Comparison of ENCODE assay signal across 8 cellular contexts in the genomic region with DNA sequence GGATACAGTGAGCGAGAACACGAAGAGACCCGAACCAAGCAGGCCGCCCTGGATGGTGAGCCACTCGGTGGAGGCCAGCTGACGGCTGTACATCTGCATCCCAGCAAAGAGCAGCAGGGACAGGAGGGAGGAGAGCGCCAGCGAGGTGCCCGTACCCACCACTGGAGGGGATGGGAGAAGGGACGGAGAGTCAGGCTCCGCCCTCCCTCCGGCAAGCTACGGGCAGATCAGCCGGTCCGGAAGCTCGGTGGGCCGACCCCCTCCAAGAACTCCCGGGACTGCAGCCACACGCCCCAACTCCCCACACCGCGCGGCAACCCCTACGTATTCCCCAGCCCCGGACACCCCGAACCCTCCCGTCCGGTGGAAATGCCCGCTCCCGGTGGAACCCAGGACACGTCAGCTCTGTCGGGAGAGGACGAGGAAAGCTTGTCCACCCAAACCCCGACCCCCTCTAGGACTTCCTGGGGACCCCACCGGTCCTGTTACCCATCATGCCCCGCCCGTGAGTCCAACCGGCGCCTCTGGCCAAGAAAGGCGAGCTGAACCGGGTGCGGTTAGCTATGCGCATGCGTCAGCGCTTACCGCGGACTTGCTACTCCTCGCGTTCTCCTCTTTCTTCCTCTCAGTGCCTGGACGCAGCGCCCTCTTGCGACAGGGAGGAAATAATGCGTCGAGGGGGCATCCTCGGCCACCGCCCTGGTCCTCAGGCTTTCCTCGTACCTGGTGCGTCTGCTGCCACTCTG. TPM values are rescaled to one million over a fixed set of nuclear protein-coding genes. Genes with fewer than 3 reads are reported as not detected.
A peak's percentile ranks its signal among the peaks of the same experiment; 100 is the strongest.
DNase-seq lines count a peak whose midpoint lies in the region; ATAC-seq and TF ChIP-seq lines count a peak whose summit lies in the region.

A gene (minus strand): TSS at position 573 of the 746 bp plus-strand sequence. CDS start 80 bp downstream, at position 493.

- H3K27me3 ChIP-seq in mucosa of stomach (ENCODE audit: control insufficient read depth, insufficient read depth, low read length), result peaks cover 4% of the 10 kb centered on the region

- H3K4me3 ChIP-seq in epithelial cell of proximal tubule (ENCODE audit: low read depth, low read length) (peak within 1 kb of the TSS; percentile 80), mucosa of stomach (ENCODE audit: low read length) (peak within 1 kb of the TSS; percentile 93)

- TF ChIP-seq CTCF in epithelial cell of proximal tubule (conservative IDR thresholded peaks at IDR 0.05; ENCODE audit: low read depth, low read length), result peak; percentile 88

- DNase-seq in DMS153 (lab: John Stamatoyannopoulos, UW) (peak; percentile 97), OCI-M2 (lab: John Stamatoyannopoulos, UW; ENCODE audit: unreplicated experiment) (peak; percentile 76), activated T-cell treated with anti-CD3 and anti-CD28 coated beads for 4 hours (peak; percentile 93), epithelial cell of proximal tubule (ENCODE audit: low read depth) (no peak)
- peak; percentile 86 to 88 for DNase-seq in stimulated activated CD8-positive, alpha-beta memory T cell treated with anti-CD3 and anti-CD28 coated beads, Interleukin-7, amount 100 ng/mL, for 1 hour (ENCODE audit: low read depth in 2 of 2)

- H3K36me3 ChIP-seq in mucosa of stomach (ENCODE audit: control insufficient read depth, insufficient read depth, low read length), result no peaks in the 10 kb centered on the region

- peaks cover 53% of the 10 kb centered on the region for H3K4me1 ChIP-seq in mucosa of stomach (ENCODE audit: control insufficient read depth, insufficient read depth, low read length)

- TF ChIP-seq EP300 in Ishikawa (IDR thresholded peaks at IDR 0.05; ENCODE audit: borderline replicate concordance), result no peak; the same call in 1 of the 2 replicates

- peak; percentile 29; the same call in 1 of the 2 replicates for TF ChIP-seq RAD21 in Ishikawa (IDR thresholded peaks at IDR 0.05; ENCODE audit: low read depth)

- no peaks in the 10 kb centered on the region for H3K9me3 ChIP-seq in mucosa of stomach (ENCODE audit: control insufficient read depth, low read length)

- peak within 1 kb of the TSS; percentile 97 for H3K9ac ChIP-seq in mucosa of stomach (ENCODE audit: low read length)

- ATAC-seq in GM21526 (IDR thresholded peaks at IDR 0.05; ENCODE audit: low FRiP score, unreplicated experiment), result peak; percentile 54

TF ChIP-seq in Ishikawa, 13 proteins besides CTCF, POLR2A, EP300 and RAD21:
- TF ChIP-seq, protein P1, sequence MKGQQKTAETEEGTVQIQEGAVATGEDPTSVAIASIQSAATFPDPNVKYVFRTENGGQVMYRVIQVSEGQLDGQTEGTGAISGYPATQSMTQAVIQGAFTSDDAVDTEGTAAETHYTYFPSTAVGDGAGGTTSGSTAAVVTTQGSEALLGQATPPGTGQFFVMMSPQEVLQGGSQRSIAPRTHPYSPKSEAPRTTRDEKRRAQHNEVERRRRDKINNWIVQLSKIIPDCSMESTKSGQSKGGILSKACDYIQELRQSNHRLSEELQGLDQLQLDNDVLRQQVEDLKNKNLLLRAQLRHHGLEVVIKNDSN (IDR thresholded peaks at IDR 0.05), result no peak
- TF ChIP-seq CEBPB (IDR thresholded peaks at IDR 0.05) (no peak), EGR1 (IDR thresholded peaks at IDR 0.05) (no peak), TCF12 (IDR thresholded peaks at IDR 0.05; ENCODE audit: low read depth) (no peak; the same call in none of the 2 replicates), TEAD4 (IDR thresholded peaks at IDR 0.05) (no peak), TAF1 (IDR thresholded peaks at IDR 0.05; ENCODE audit: low read depth) (peak; percentile 85), YY1 (IDR thresholded peaks at IDR 0.05; ENCODE audit: low read depth) (peak; percentile 45; the same call in 1 of the 2 replicates), ZBTB7A (IDR thresholded peaks at IDR 0.05; ENCODE audit: low read depth) (peak; percentile 80), NFIC (IDR thresholded peaks at IDR 0.05) (peak; percentile 23; the same call in 1 of the 2 replicates), FOXM1 (IDR thresholded peaks at IDR 0.05; ENCODE audit: borderline replicate concordance, low read depth) (no peak), CREB1 (IDR thresholded peaks at IDR 0.05; ENCODE audit: low read depth) (0 out of 2 replicates have a peak, but pooled peaks have one; percentile 15)
- TF ChIP-seq, protein P2, sequence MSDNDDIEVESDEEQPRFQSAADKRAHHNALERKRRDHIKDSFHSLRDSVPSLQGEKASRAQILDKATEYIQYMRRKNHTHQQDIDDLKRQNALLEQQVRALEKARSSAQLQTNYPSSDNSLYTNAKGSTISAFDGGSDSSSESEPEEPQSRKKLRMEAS (IDR thresholded peaks at IDR 0.05), result no peak
- TF ChIP-seq, protein P3, sequence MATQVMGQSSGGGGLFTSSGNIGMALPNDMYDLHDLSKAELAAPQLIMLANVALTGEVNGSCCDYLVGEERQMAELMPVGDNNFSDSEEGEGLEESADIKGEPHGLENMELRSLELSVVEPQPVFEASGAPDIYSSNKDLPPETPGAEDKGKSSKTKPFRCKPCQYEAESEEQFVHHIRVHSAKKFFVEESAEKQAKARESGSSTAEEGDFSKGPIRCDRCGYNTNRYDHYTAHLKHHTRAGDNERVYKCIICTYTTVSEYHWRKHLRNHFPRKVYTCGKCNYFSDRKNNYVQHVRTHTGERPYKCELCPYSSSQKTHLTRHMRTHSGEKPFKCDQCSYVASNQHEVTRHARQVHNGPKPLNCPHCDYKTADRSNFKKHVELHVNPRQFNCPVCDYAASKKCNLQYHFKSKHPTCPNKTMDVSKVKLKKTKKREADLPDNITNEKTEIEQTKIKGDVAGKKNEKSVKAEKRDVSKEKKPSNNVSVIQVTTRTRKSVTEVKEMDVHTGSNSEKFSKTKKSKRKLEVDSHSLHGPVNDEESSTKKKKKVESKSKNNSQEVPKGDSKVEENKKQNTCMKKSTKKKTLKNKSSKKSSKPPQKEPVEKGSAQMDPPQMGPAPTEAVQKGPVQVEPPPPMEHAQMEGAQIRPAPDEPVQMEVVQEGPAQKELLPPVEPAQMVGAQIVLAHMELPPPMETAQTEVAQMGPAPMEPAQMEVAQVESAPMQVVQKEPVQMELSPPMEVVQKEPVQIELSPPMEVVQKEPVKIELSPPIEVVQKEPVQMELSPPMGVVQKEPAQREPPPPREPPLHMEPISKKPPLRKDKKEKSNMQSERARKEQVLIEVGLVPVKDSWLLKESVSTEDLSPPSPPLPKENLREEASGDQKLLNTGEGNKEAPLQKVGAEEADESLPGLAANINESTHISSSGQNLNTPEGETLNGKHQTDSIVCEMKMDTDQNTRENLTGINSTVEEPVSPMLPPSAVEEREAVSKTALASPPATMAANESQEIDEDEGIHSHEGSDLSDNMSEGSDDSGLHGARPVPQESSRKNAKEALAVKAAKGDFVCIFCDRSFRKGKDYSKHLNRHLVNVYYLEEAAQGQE (IDR thresholded peaks at IDR 0.05; ENCODE audit: low read depth), result no peak

RNA-seq across cellular contexts. Expression of the gene that starts here (rescaled TPM):
- 170 and 193 TPM in 2 replicates for total RNA-seq in epithelial cell of proximal tubule
